Comparison of ENCODE assay signal across 14 cellular contexts in the genomic region with DNA sequence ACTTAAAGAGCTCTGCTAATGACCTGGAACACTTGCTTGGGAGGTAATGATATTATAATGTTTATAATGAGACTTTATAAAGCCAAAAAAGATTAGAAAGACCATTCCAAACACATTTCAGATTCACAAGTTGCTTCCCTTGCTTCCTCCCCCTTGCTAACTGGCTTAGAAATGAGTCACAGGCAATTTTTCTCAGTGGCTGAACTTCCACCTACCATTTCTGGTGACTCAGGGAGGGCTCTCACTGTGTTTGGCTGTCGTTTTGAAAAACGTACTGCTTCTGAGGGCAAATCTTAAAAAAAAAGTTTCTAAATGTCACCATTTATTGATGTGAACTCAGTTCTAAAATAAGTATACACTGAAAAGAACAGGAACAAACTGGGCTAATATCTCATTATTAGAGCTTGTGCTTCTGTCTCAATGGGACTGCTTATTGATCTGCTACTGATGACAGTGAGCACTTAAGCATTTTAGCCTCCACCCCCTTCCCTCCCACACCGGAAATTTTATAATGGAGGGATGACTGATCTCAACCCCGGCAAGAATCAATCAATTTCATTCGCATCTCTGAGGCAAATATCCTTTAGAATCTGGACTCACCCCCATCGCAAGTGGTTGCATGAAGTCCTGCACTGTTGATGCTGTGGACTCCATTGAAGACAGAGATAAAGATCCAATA.
DNase-seq lines count a peak whose midpoint lies in the region; ATAC-seq and TF ChIP-seq lines count a peak whose summit lies in the region.
"Had no signal": no experiment of that assay in that cellular context is flagged by ENCODE, and none has a peak within 500 bp of the region (broad histone marks: within the 10 kb centered on the region; RNA-seq: fewer than 3 reads in every experiment).

No MANE protein-coding gene starts in this region.

- H3K4me2 ChIP-seq in PC-3 (ENCODE audit: low read length), result peak overlapping the region; percentile 68

- H3K4me3 Mint-ChIP-seq in immature natural killer cell, result no peak overlapping the region
- H3K4me3 Mint-ChIP-seq: activated CD4-positive, alpha-beta T cell treated with anti-CD3 and anti-CD28 coated beads for 36 hours; naive B cell had no signal

- no peaks in the 10 kb centered on the region for H3K36me3 Mint-ChIP-seq in immature natural killer cell
- H3K36me3 Mint-ChIP-seq: naive B cell had no signal

- H3F3A ChIP-seq in PC-3 (ENCODE audit: low read length, unreplicated experiment), result no peaks in the 10 kb centered on the region

- ATAC-seq in PC-3 (peak; percentile 96), GM18867 (IDR thresholded peaks at IDR 0.05; ENCODE audit: unreplicated experiment) (no peak), GM18520 (IDR thresholded peaks at IDR 0.05; ENCODE audit: unreplicated experiment) (no peak)
- ATAC-seq: activated CD4-positive, alpha-beta T cell treated with anti-CD3 and anti-CD28 coated beads for 36 hours had no signal

- H3K27ac ChIP-seq in PC-3 (ENCODE audit: low read length), result peak overlapping the region; percentile 26
- H3K27ac ChIP-seq in left ventricle myocardium inferior (replicated peaks), result no peak overlapping the region
- H3K27ac ChIP-seq: coronary artery, spleen had no signal

- no peaks in the 10 kb centered on the region for H3K79me2 ChIP-seq in PC-3 (ENCODE audit: low read length)

- TF ChIP-seq CTCF in PC-3 (conservative IDR thresholded peaks at IDR 0.05; ENCODE audit: low read depth, low read length) (no peak), fibroblast of mammary gland (conservative IDR thresholded peaks at IDR 0.05; ENCODE audit: control insufficient read depth, insufficient read depth, low read depth, low read length) (no peak), retinal pigment epithelial cell (conservative IDR thresholded peaks at IDR 0.05; ENCODE audit: low read depth, low read length) (no peak), left ventricle myocardium inferior (IDR thresholded peaks at IDR 0.05; ENCODE audit: borderline replicate concordance) (no peak)

- H3K27me3 Mint-ChIP-seq in immature natural killer cell (ENCODE audit: low read depth in 3 of 3), result no peaks in the 10 kb centered on the region
- H3K27me3 Mint-ChIP-seq: activated CD4-positive, alpha-beta T cell treated with anti-CD3 and anti-CD28 coated beads for 36 hours; naive B cell had no signal

- H3K9me3 ChIP-seq in PC-3 (ENCODE audit: low read length), result no peaks in the 10 kb centered on the region
- peaks cover 23% of the 10 kb centered on the region for H3K9me3 ChIP-seq in left ventricle myocardium inferior (replicated peaks)

- H3K9me3 Mint-ChIP-seq in immature natural killer cell, result peaks cover 4 to 38% (median 28%) of the 10 kb centered on the region in 6 donors

- no peaks in the 10 kb centered on the region for H3K36me3 ChIP-seq in PC-3 (ENCODE audit: low read depth, low read length)
- H3K36me3 ChIP-seq in left ventricle myocardium inferior, result no peaks in the 10 kb centered on the region
- H3K36me3 ChIP-seq: spleen had no signal

- BruUV-seq in PC-3 (replicated peaks; lab: Mats Ljungman, UMichigan), result no TSS peak

- no peaks in the 10 kb centered on the region for H3K4me1 Mint-ChIP-seq in immature natural killer cell
- H3K4me1 Mint-ChIP-seq: activated CD4-positive, alpha-beta T cell treated with anti-CD3 and anti-CD28 coated beads for 36 hours; naive B cell had no signal

- H4K20me1 ChIP-seq in PC-3 (ENCODE audit: low read length), result no peaks in the 10 kb centered on the region

- H3K27me3 ChIP-seq in PC-3 (ENCODE audit: low read length) (no peaks in the 10 kb centered on the region), left ventricle myocardium inferior (ENCODE audit: low read depth) (no peaks in the 10 kb centered on the region)
- H3K27me3 ChIP-seq: spleen had no signal

- peak overlapping the region; percentile 66 for H2AFZ ChIP-seq in PC-3 (ENCODE audit: low read length)

- H3K9me2 ChIP-seq in PC-3 (replicated peaks; ENCODE audit: low read length), result no peaks in the 10 kb centered on the region

- CTCF ChIA-PET in PC-3 (lab: Charles Lee), result interaction anchor here (0.6 kb wide), 1 partner anchor 1549 kb away, joined by 18 read pairs; no protein-coding TSS in a partner anchor

- H3K27ac Mint-ChIP-seq in immature natural killer cell, result no peak overlapping the region
- H3K27ac Mint-ChIP-seq: activated CD4-positive, alpha-beta T cell treated with anti-CD3 and anti-CD28 coated beads for 36 hours; naive B cell had no signal

- H3K4me1 ChIP-seq in PC-3 (ENCODE audit: insufficient read depth, low read length) (peaks cover 20% of the 10 kb centered on the region), left ventricle myocardium inferior (no peaks in the 10 kb centered on the region)
- H3K4me1 ChIP-seq: spleen had no signal

- intact Hi-C loops in PC-3 (cut with micrococcal nuclease), result no loop called here
- intact Hi-C loops in left ventricle myocardium inferior (cut with micrococcal nuclease), result no loop called here

- POLR2A ChIA-PET in PC-3 (lab: Charles Lee; ENCODE audit: unreplicated experiment), result no interaction called here

- H3K9ac ChIP-seq in PC-3 (ENCODE audit: low read length), result no peak overlapping the region

- H3K4me3 ChIP-seq in PC-3 (ENCODE audit: low read length) (peak overlapping the region; percentile 29), fibroblast of mammary gland (ENCODE audit: control insufficient read depth, low read depth, low read length) (peak overlapping the region; percentile 34), retinal pigment epithelial cell (ENCODE audit: low read length) (no peak overlapping the region), left ventricle myocardium inferior (no peak overlapping the region)
- H3K4me3 ChIP-seq: coronary artery, spleen had no signal

- DNase-seq in GM04503 (ENCODE audit: low read depth) (peak; percentile 64), PC-3 (peak; percentile 94), fibroblast of mammary gland (ENCODE audit: low read depth) (peak; percentile 92), retinal pigment epithelial cell (ENCODE audit: low read depth) (peak; percentile 78), left ventricle myocardium inferior (no peak), immature natural killer cell (no peak)
- DNase-seq: activated CD4-positive, alpha-beta T cell treated with anti-CD3 and anti-CD28 coated beads for 36 hours; Karpas-422; naive B cell; NCI-H446; spleen had no signal

Comparison
In these comparisons a context has a peak if more than half of its experiments do, and no peak if none do; other contexts are left out.
1. DNase-seq: peak in GM04503 (single experiment), PC-3 (single experiment), fibroblast of mammary gland (single experiment) and retinal pigment epithelial cell (single experiment); none in left ventricle myocardium inferior (single experiment) and immature natural killer cell (0 of 3).
2. H3K4me3 ChIP-seq: peak in PC-3 (single experiment) and fibroblast of mammary gland (single experiment); none in retinal pigment epithelial cell (single experiment) and left ventricle myocardium inferior (single experiment).